Comparison of ENCODE assay signal across 17 cellular contexts in genomic region chr4:53576218-53576617, GRCh38. TPM values are rescaled to one million over a fixed set of nuclear protein-coding genes. Genes with fewer than 3 reads are reported as not detected.
DNase-seq lines count a peak whose midpoint lies in the region; ATAC-seq and TF ChIP-seq lines count a peak whose summit lies in the region.
"Had no signal": no experiment of that assay in that cellular context is flagged by ENCODE, and none has a peak within 500 bp of the region (broad histone marks: within the 10 kb centered on the region; RNA-seq: fewer than 3 reads in every experiment).

No MANE protein-coding gene starts in this region.

- TF ChIP-seq CTCF in 22Rv1 (IDR thresholded peaks at IDR 0.05), result no peak
- TF ChIP-seq CTCF in PC-3 (conservative IDR thresholded peaks at IDR 0.05; ENCODE audit: low read depth, low read length), result no peak

- H2BK5ac ChIP-seq in trophoblast cell (ENCODE audit: low read depth, low read length, poor library complexity), result no peak overlapping the region

- H3K4ac ChIP-seq in trophoblast cell (ENCODE audit: low read depth, low read length), result no peak overlapping the region

- peaks cover 1% of the 10 kb centered on the region for H3K79me1 ChIP-seq in trophoblast cell (ENCODE audit: low read length)

- H3K9me3 ChIP-seq in PC-3 (ENCODE audit: low read length) (no peaks in the 10 kb centered on the region), trophoblast cell (ENCODE audit: insufficient read depth, low read depth, low read length) (no peaks in the 10 kb centered on the region)

- peak; percentile 22 for DNase-seq in PC-3
- peak; percentile 51 for DNase-seq in left lobe of liver (ENCODE audit: low spot score)
- no peak for DNase-seq in trophoblast cell
- no peak for DNase-seq in hepatic stellate cell (ENCODE audit: low spot score)
- DNase-seq in NCI-H1436 treated with DMSO at 0.1 percent for 48 hours (lab: John Stamatoyannopoulos, UW), result no peak
- DNase-seq in SIG-M5 (lab: John Stamatoyannopoulos, UW), result no peak
- no peak for DNase-seq in NCI-H1105 (lab: John Stamatoyannopoulos, UW)
- DNase-seq: AML-193; Calu3; CD4-positive, alpha-beta T cell; KBM-7; NCI-H187; NCI-H446; SHP77 treated with DMSO at 0.1 percent for 48 hours had no signal

- H4K8ac ChIP-seq in trophoblast cell (ENCODE audit: low read depth, low read length), result peak overlapping the region; percentile 16

- H2AFZ ChIP-seq in PC-3 (ENCODE audit: low read length) (no peak overlapping the region), trophoblast cell (ENCODE audit: insufficient read depth, low read length, poor library complexity) (no peak overlapping the region)

- ATAC-seq in PC-3 (peak; percentile 21), left lobe of liver (peak; percentile 92)

- CTCF ChIA-PET in PC-3 (lab: Charles Lee), result interaction anchor here (0.7 kb wide), 1 partner anchor 126 kb away, joined by 3 read pairs; no protein-coding TSS in a partner anchor

- no peaks in the 10 kb centered on the region for H4K20me1 ChIP-seq in PC-3 (ENCODE audit: low read length)

- H3K23ac ChIP-seq in trophoblast cell (ENCODE audit: low read length), result peak overlapping the region; percentile 5

- H3K4me2 ChIP-seq in PC-3 (ENCODE audit: low read length), result peak overlapping the region; percentile 59
- H3K4me2 ChIP-seq in trophoblast cell (ENCODE audit: low read length), result no peak overlapping the region

- peaks cover 3% of the 10 kb centered on the region for H3F3A ChIP-seq in PC-3 (ENCODE audit: low read length, unreplicated experiment)

- no peaks in the 10 kb centered on the region for H3K9me2 ChIP-seq in PC-3 (replicated peaks; ENCODE audit: low read length)

- peak overlapping the region; percentile 24; the same call in 1 of the 2 replicates for H3K9ac ChIP-seq in PC-3 (ENCODE audit: low read length)
- no peak overlapping the region for H3K9ac ChIP-seq in trophoblast cell (ENCODE audit: low read length)

- POLR2A ChIA-PET in PC-3 (lab: Charles Lee; ENCODE audit: unreplicated experiment), result no interaction called here

- H3K36me3 ChIP-seq in PC-3 (ENCODE audit: low read depth, low read length) (no peaks in the 10 kb centered on the region), trophoblast cell (ENCODE audit: control insufficient read depth in 1 of 2, insufficient read depth in 2 of 2, low read length in 2 of 2) (peaks cover 2 to 4% of the 10 kb centered on the region in 2 experiments)

- no peak overlapping the region for H4K12ac ChIP-seq in trophoblast cell (ENCODE audit: low read depth, low read length)

- H3K14ac ChIP-seq in trophoblast cell (ENCODE audit: low read length), result peak overlapping the region; percentile 32

- H2BK12ac ChIP-seq in trophoblast cell (ENCODE audit: low read length), result peak overlapping the region; percentile 36

- intact Hi-C loops in PC-3 (cut with micrococcal nuclease), result loop anchor here (2.0 kb wide), 2 partner anchors 17 to 33 kb away; no protein-coding TSS in a partner anchor

- BruUV-seq in PC-3 (replicated peaks; lab: Mats Ljungman, UMichigan), result no TSS peak

- H4K91ac ChIP-seq in trophoblast cell (ENCODE audit: low read depth, low read length), result no peak overlapping the region

- no peak overlapping the region for H3K18ac ChIP-seq in trophoblast cell (ENCODE audit: low read length)

- H3K4me1 ChIP-seq in PC-3 (ENCODE audit: insufficient read depth, low read length) (peaks cover 42% of the 10 kb centered on the region), trophoblast cell (ENCODE audit: control insufficient read depth in 1 of 2, insufficient read depth in 2 of 2, low read length in 2 of 2) (peaks cover 0 to 15% of the 10 kb centered on the region in 2 experiments)

- no peak overlapping the region for H2BK120ac ChIP-seq in trophoblast cell (ENCODE audit: insufficient read depth, low read length, poor library complexity)

- H3K27ac ChIP-seq in 22Rv1 (peak overlapping the region; percentile 64), PC-3 (ENCODE audit: low read length) (peak overlapping the region; percentile 81), trophoblast cell (ENCODE audit: low read depth, low read length) (no peak overlapping the region)
- H3K27ac ChIP-seq: HL-60 had no signal

- WGBS in trophoblast cell (ENCODE audit: extremely low coverage, insufficient coverage, insufficient read length), result no CpG with 5 or more reads among the region's 6 CpGs

- H3K27me3 ChIP-seq in PC-3 (ENCODE audit: low read length), result no peaks in the 10 kb centered on the region
- no peaks in the 10 kb centered on the region for H3K27me3 ChIP-seq in trophoblast cell (ENCODE audit: insufficient read depth, low read length)

- peak overlapping the region; percentile 57 for H2AK5ac ChIP-seq in trophoblast cell (ENCODE audit: low read length)

- no peaks in the 10 kb centered on the region for H3K79me2 ChIP-seq in PC-3 (ENCODE audit: low read length)
- H3K79me2 ChIP-seq in trophoblast cell (ENCODE audit: control insufficient read depth, insufficient read depth, low read length, poor library complexity), result peaks cover 2% of the 10 kb centered on the region

- H3K4me3 ChIP-seq in PC-3 (ENCODE audit: low read length) (no peak overlapping the region), trophoblast cell (ENCODE audit: low read depth, low read length) (no peak overlapping the region)

RNA-seq across cellular contexts. Expression of gene LNX1, which starts 15.1 kb away (rescaled TPM):
- total RNA-seq in PC-3 (2014; rRNA removed) (2.8 and 3.0 TPM in 2 replicates), left lobe of liver (7.0 TPM)
- polyA plus RNA-seq in trophoblast cell (2013), result 4.3 and 4.5 TPM in 2 replicates
- total RNA-seq: CD4-positive, alpha-beta T cell; G401 had no signal

Comparison
In these comparisons a context has a peak if more than half of its experiments do, and no peak if none do; other contexts are left out.
1. DNase-seq: peak in PC-3 (single experiment) and left lobe of liver (single experiment); none in trophoblast cell (0 of 2), hepatic stellate cell (single experiment), NCI-H1436 treated with DMSO at 0.1 percent for 48 hours (single experiment), SIG-M5 (single experiment) and NCI-H1105 (single experiment).